Comparison of ENCODE assay signal across 26 cellular contexts in the genomic region with DNA sequence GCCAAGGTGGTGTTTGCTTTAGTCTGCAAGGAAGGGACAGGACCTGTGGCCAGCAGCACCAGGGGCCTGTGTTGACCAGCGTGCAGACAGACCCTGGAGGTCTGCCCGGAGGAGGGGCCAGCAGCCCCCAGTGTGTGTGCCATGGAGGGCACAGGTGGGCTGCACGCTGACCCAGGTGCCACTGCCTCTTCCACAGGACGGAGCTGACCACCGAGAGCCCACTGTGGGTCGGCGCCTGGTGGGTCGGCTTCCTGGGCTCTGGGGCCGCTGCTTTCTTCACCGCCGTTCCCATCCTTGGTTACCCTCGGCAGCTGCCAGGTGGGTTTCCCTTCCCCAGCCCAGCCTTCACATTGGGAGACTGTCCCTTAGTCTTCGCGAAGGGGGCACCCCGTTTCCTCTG. TPM values are rescaled to one million over a fixed set of nuclear protein-coding genes. Genes with fewer than 3 reads are reported as not detected.
"Had no signal": no experiment of that assay in that cellular context is flagged by ENCODE, and none has a peak within 500 bp of the region (broad histone marks: within the 10 kb centered on the region; RNA-seq: fewer than 3 reads in every experiment).

No MANE protein-coding gene starts in this region.

- H3K27me3 ChIP-seq: gastrocnemius medialis, heart left ventricle had no signal

- H3K4me3 Mint-ChIP-seq: effector memory CD8-positive, alpha-beta T cell; endodermal cell; memory B cell; naive B cell had no signal

- H3K4me1 Mint-ChIP-seq: endodermal cell had no signal

- FAIRE-seq: colon, endometrium, islet of Langerhans, keratinocyte had no signal

- H3K9me3 ChIP-seq: esophagus squamous epithelium, gastrocnemius medialis, heart left ventricle, left lung, lower lobe of right lung had no signal

- H3K4me3 ChIP-seq: coronary artery, esophagus squamous epithelium, gastrocnemius medialis, heart left ventricle, left lung, lower lobe of right lung had no signal

- DNase-seq: effector CD8-positive, alpha-beta T cell; effector memory CD8-positive, alpha-beta T cell; endodermal cell; erythroblast; esophagus squamous epithelium; foreskin fibroblast; foreskin melanocyte; gastrocnemius medialis; heart left ventricle; hippocampal formation; left cardiac atrium; left lung; left ventricle myocardium superior; lower lobe of right lung; mesendoderm; midbrain; naive B cell had no signal

- H3K27ac ChIP-seq: coronary artery, epithelial cell of prostate, esophagus squamous epithelium, gastrocnemius medialis, heart left ventricle, left lung, lower lobe of right lung had no signal

- ATAC-seq: effector memory CD8-positive, alpha-beta T cell; esophagus mucosa; gastrocnemius medialis; heart left ventricle; left cardiac atrium; left lung; left ventricle myocardium superior; lower lobe of right lung had no signal

- H3K4me1 ChIP-seq: gastrocnemius medialis, lower lobe of right lung had no signal

- H3K27ac Mint-ChIP-seq: endodermal cell, memory B cell had no signal

- H3K27me3 Mint-ChIP-seq: effector memory CD8-positive, alpha-beta T cell; memory B cell; naive B cell had no signal

- H3K36me3 Mint-ChIP-seq: memory B cell, naive B cell had no signal

- H3K9me3 Mint-ChIP-seq: effector memory CD8-positive, alpha-beta T cell; endodermal cell; memory B cell; naive B cell had no signal

RNA-seq across cellular contexts. Expression of a gene that starts 48.4 kb away (rescaled TPM):
- total RNA-seq: esophagus mucosa, left cardiac atrium, left ventricle myocardium superior, lower lobe of right lung, myocyte had no signal
